8 cellular contexts compared by ENCODE assay signal in genomic region chr6:157323924-157324276, GRCh38. TPM values are rescaled to one million over a fixed set of nuclear protein-coding genes. Genes with fewer than 3 reads are reported as not detected.
A peak's percentile ranks its signal among the peaks of the same experiment; 100 is the strongest.
DNase-seq lines count a peak whose midpoint lies in the region; ATAC-seq and TF ChIP-seq lines count a peak whose summit lies in the region.

No MANE protein-coding gene starts in this region.

- no peaks in the 10 kb centered on the region for H3K9me3 ChIP-seq in CD8-positive, alpha-beta T cell (ENCODE audit: low read length)
- no peaks in the 10 kb centered on the region for H3K9me3 ChIP-seq in cardiac muscle cell (ENCODE audit: low read depth)

- H3K4me3 Mint-ChIP-seq in CD8-positive, alpha-beta T cell: peak overlapping the region; percentile 88
- H3K4me3 Mint-ChIP-seq in activated naive CD8-positive, alpha-beta T cell: peak overlapping the region; percentile 98

- H3K4me1 Mint-ChIP-seq in CD8-positive, alpha-beta T cell (ENCODE audit: low read depth): peaks cover 22% of the 10 kb centered on the region
- peaks cover 24% of the 10 kb centered on the region for H3K4me1 Mint-ChIP-seq in activated naive CD8-positive, alpha-beta T cell (ENCODE audit: low read depth)

- no peaks in the 10 kb centered on the region for H3K27me3 ChIP-seq in CD8-positive, alpha-beta T cell (ENCODE audit: insufficient read depth, low read length)
- no peaks in the 10 kb centered on the region for H3K27me3 ChIP-seq in cardiac muscle cell

- no peaks in the 10 kb centered on the region for H3K9me3 Mint-ChIP-seq in CD8-positive, alpha-beta T cell
- H3K9me3 Mint-ChIP-seq in activated naive CD8-positive, alpha-beta T cell (ENCODE audit: low read depth): no peaks in the 10 kb centered on the region

- peaks cover 19% of the 10 kb centered on the region for H3K36me3 Mint-ChIP-seq in CD8-positive, alpha-beta T cell
- H3K36me3 Mint-ChIP-seq in activated naive CD8-positive, alpha-beta T cell: no peaks in the 10 kb centered on the region

- intact Hi-C loops in CD8-positive, alpha-beta T cell (cut with DNase I, micrococcal nuclease): loop anchor here (1.0 to 5.0 kb wide), 5 partner anchors 49 to 843 kb away; partner anchors contain the start of genes GTF2H5 (in 1 of the 2), SERAC1 (in 1 of the 2) and ZDHHC14 (in 1 of the 2)
- intact Hi-C loops in posterior cingulate gyrus (cut with DNase I): loop anchor here (2.0 to 5.0 kb wide), 2 partner anchors 57 to 748 kb away; partner anchors contain the start of gene ZDHHC14

- peaks cover 5% of the 10 kb centered on the region for H3K27me3 Mint-ChIP-seq in CD8-positive, alpha-beta T cell (ENCODE audit: low read depth)
- H3K27me3 Mint-ChIP-seq in activated naive CD8-positive, alpha-beta T cell: peaks cover 5% of the 10 kb centered on the region

- POLR2A ChIA-PET in CD8-positive, alpha-beta T cell (lab: Charles Lee): interaction anchor here (1.4 to 1.6 kb wide), 2 partner anchors 49 to 56 kb away, joined by 3 to 9 read pairs; no protein-coding TSS in a partner anchor

- peak overlapping the region; percentile 86 for H3K27ac Mint-ChIP-seq in CD8-positive, alpha-beta T cell
- H3K27ac Mint-ChIP-seq in activated naive CD8-positive, alpha-beta T cell: peak overlapping the region; percentile 90

- peaks cover 8% of the 10 kb centered on the region for H3K4me1 ChIP-seq in CD8-positive, alpha-beta T cell (ENCODE audit: insufficient read depth, low read length)
- H3K4me1 ChIP-seq in cardiac muscle cell (ENCODE audit: low read depth): peaks cover 11% of the 10 kb centered on the region

- no peak for TF ChIP-seq CTCF in CD8-positive, alpha-beta T cell (IDR thresholded peaks at IDR 0.05)
- TF ChIP-seq CTCF in LNCaP clone FGC (IDR thresholded peaks at IDR 0.05; ENCODE audit: control insufficient read depth, extremely low read depth, insufficient read depth) (0 out of 2 replicates have a peak, but pooled peaks have one; percentile 16), cardiac muscle cell (IDR thresholded peaks at IDR 0.05; ENCODE audit: low read depth, low read length) (no peak)

- H3K36me3 ChIP-seq in CD8-positive, alpha-beta T cell (ENCODE audit: insufficient read depth, low read length): no peaks in the 10 kb centered on the region
- H3K36me3 ChIP-seq in cardiac muscle cell: no peaks in the 10 kb centered on the region

- ATAC-seq in CD8-positive, alpha-beta T cell: no peak
- ATAC-seq in GM21576 (IDR thresholded peaks at IDR 0.05; ENCODE audit: unreplicated experiment): peak; percentile 28

- DNase-seq in CD8-positive, alpha-beta T cell: peak in 6 of 7 experiments; percentile 17 to 58 (median 20)
- DNase-seq in LNCaP clone FGC (ENCODE audit: low read depth): no peak
- DNase-seq in cardiac muscle cell (ENCODE audit: low read depth in 1 of 2, low spot score in 1 of 2): peak; percentile 90 to 91
- DNase-seq in posterior cingulate gyrus: peak; percentile 69 to 97 (median 80)
- no peak for DNase-seq in NCI-H2081 treated with DMSO at 0.1 percent for 48 hours (lab: John Stamatoyannopoulos, UW)
- no peak for DNase-seq in NCI-H2171 treated with DMSO at 0.1 percent for 48 hours (lab: John Stamatoyannopoulos, UW)

- peak overlapping the region; percentile 66 for H3K27ac ChIP-seq in CD8-positive, alpha-beta T cell (ENCODE audit: low read depth, low read length)
- peak overlapping the region; percentile 85 for H3K27ac ChIP-seq in cardiac muscle cell

- CTCF ChIA-PET in CD8-positive, alpha-beta T cell (lab: Charles Lee): interaction anchor here (0.6 to 3.2 kb wide), 8 partner anchors 8 to 1547 kb away, joined by 4 to 16 read pairs (median 6); no protein-coding TSS in a partner anchor

- H3K4me3 ChIP-seq in CD8-positive, alpha-beta T cell (ENCODE audit: low read depth, low read length): peak overlapping the region; percentile 93
- H3K4me3 ChIP-seq in LNCaP clone FGC (ENCODE audit: low read depth, low read length) (peak overlapping the region; percentile 91), cardiac muscle cell (peak overlapping the region; percentile 72)

RNA-seq across cellular contexts. Expression of gene TMEM242, which starts 0.6 kb away (rescaled TPM):
- 10 to 100 TPM; 13.8 to 14.0 TPM for total RNA-seq in CD8-positive, alpha-beta T cell
- 6.3 and 8.7 TPM in 2 replicates for total RNA-seq in cardiac muscle cell
- 19.0 and 20.2 TPM in 2 replicates for polyA plus RNA-seq in cardiac muscle cell

RNA-seq across cellular contexts. Expression of gene ZDHHC14, which starts 57.1 kb away (rescaled TPM):
- total RNA-seq in CD8-positive, alpha-beta T cell: 1 to 10 TPM; 2.3 to 2.6 TPM
- 7.5 and 7.8 TPM in 2 replicates for total RNA-seq in cardiac muscle cell
- polyA plus RNA-seq in cardiac muscle cell: 6.9 and 10.1 TPM in 2 replicates

Comparison
In these comparisons a context has a peak if more than half of its experiments do, and no peak if none do; other contexts are left out.
1. DNase-seq: peak in CD8-positive, alpha-beta T cell (6 of 7), cardiac muscle cell (2 of 2) and posterior cingulate gyrus (10 of 10); none in LNCaP clone FGC (single experiment), NCI-H2081 treated with DMSO at 0.1 percent for 48 hours (single experiment) and NCI-H2171 treated with DMSO at 0.1 percent for 48 hours (single experiment).
2. Peak in every context shown above with its lines, with median percentiles within 50 percentile points of each other: H3K4me3 ChIP-seq.